Comparison of ENCODE assay signal across 9 cellular contexts in genomic region chr17:75036643-75037268, GRCh38. TPM values are rescaled to one million over a fixed set of nuclear protein-coding genes. Genes with fewer than 3 reads are reported as not detected.
DNase-seq lines count a peak whose midpoint lies in the region; ATAC-seq and TF ChIP-seq lines count a peak whose summit lies in the region.
"Had no signal": no experiment of that assay in that cellular context is flagged by ENCODE, and none has a peak within 500 bp of the region (broad histone marks: within the 10 kb centered on the region; RNA-seq: fewer than 3 reads in every experiment).

No MANE protein-coding gene starts in this region.

- no peaks in the 10 kb centered on the region for H3K27me3 ChIP-seq in GM23248 (replicated peaks; ENCODE audit: insufficient read depth)

- peaks cover 60% of the 10 kb centered on the region for H3K4me1 Mint-ChIP-seq in activated naive CD8-positive, alpha-beta T cell treated with anti-CD3 and anti-CD28 coated beads, Interleukin-2, amount 50 U/mL, for 24 hours

- in situ Hi-C loops in GM23248 (cut with MboI) (no loop called here), GM13977 (cut with MboI; ENCODE audit: low pct_unique_long_range_greater_than_20kb, low sequenced_read_pairs, unreplicated experiment) (no loop called here)

- H2AFZ ChIP-seq in GM23248, result peak overlapping the region; percentile 59

- peak overlapping the region; percentile 91 for H3K27ac ChIP-seq in GM23248
- H3K27ac ChIP-seq: HL-60 had no signal

- peaks cover 20% of the 10 kb centered on the region for H3K4me1 ChIP-seq in GM23248 (ENCODE audit: insufficient read depth)

- no peaks in the 10 kb centered on the region for H3K9me3 ChIP-seq in GM23248 (ENCODE audit: low read depth)

- 54 to 56% methylated on average over 27 of the region's 27 CpGs for WGBS in GM23248 (ENCODE audit: low coverage in 1 of 2, low lambda C conversion rate in 2 of 2, missing lambda C conversion rate in 2 of 2), 2 experiments

- H3K4me3 Mint-ChIP-seq in activated naive CD8-positive, alpha-beta T cell treated with anti-CD3 and anti-CD28 coated beads, Interleukin-2, amount 50 U/mL, for 24 hours, result peak overlapping the region; percentile 68

- DNase-seq in GM23248, result peak; percentile 97
- DNase-seq in SW480 (ENCODE audit: low spot score), result peak; percentile 98
- peak; percentile 71 for DNase-seq in activated naive CD8-positive, alpha-beta T cell treated with anti-CD3 and anti-CD28 coated beads, Interleukin-2, amount 50 U/mL, for 24 hours
- peak; percentile 63 for DNase-seq in inferior parietal cortex (ENCODE audit: extremely low spot score)
- DNase-seq in stimulated activated CD4-positive, alpha-beta T cell treated with anti-CD3 and anti-CD28 coated beads, Interleukin-2, amount 100 ng/mL, for 24 hours, result peak; percentile 73 to 80
- DNase-seq in GM13977 (ENCODE audit: low spot score), result no peak

- no peaks in the 10 kb centered on the region for H3K9me2 ChIP-seq in GM23248 (ENCODE audit: insufficient read depth)

- peak overlapping the region; percentile 85 for H3K27ac Mint-ChIP-seq in activated naive CD8-positive, alpha-beta T cell treated with anti-CD3 and anti-CD28 coated beads, Interleukin-2, amount 50 U/mL, for 24 hours

- 0 out of 2 replicates have a peak, but pooled peaks cover 3% of the 10 kb centered on the region for H3K79me2 ChIP-seq in GM23248 (ENCODE audit: insufficient read depth)

- H3K9ac ChIP-seq in GM23248, result peak overlapping the region; percentile 65

- ATAC-seq in activated naive CD8-positive, alpha-beta T cell treated with anti-CD3 and anti-CD28 coated beads, Interleukin-2, amount 50 U/mL, for 24 hours, result peak; percentile 52
- no peak for ATAC-seq in HG02884 (IDR thresholded peaks at IDR 0.05; ENCODE audit: unreplicated experiment)
- ATAC-seq in GM18867 (IDR thresholded peaks at IDR 0.05; ENCODE audit: unreplicated experiment), result no peak

- H3K27me3 Mint-ChIP-seq in activated naive CD8-positive, alpha-beta T cell treated with anti-CD3 and anti-CD28 coated beads, Interleukin-2, amount 50 U/mL, for 24 hours, result peaks cover 4% of the 10 kb centered on the region

- no peak for TF ChIP-seq CTCF in GM13977 (IDR thresholded peaks at IDR 0.05; ENCODE audit: extremely low read depth, insufficient read depth, missing control alignments)

- H3K36me3 Mint-ChIP-seq in activated naive CD8-positive, alpha-beta T cell treated with anti-CD3 and anti-CD28 coated beads, Interleukin-2, amount 50 U/mL, for 24 hours (ENCODE audit: low read depth), result peaks cover 18% of the 10 kb centered on the region

- peaks cover 43% of the 10 kb centered on the region for H3F3A ChIP-seq in GM23248 (ENCODE audit: insufficient read depth)

- 0 out of 2 replicates have a peak overlapping the region, but pooled peaks have one; percentile 13 for H3K4me3 ChIP-seq in GM23248

- H3K4me2 ChIP-seq in GM23248 (ENCODE audit: unreplicated experiment), result peak overlapping the region; percentile 75

- H3K36me3 ChIP-seq in GM23248 (ENCODE audit: low read depth), result peaks cover 24% of the 10 kb centered on the region

- H3K9me3 Mint-ChIP-seq in activated naive CD8-positive, alpha-beta T cell treated with anti-CD3 and anti-CD28 coated beads, Interleukin-2, amount 50 U/mL, for 24 hours, result no peaks in the 10 kb centered on the region

- no peaks in the 10 kb centered on the region for H4K20me1 ChIP-seq in GM23248 (ENCODE audit: insufficient read depth)

RNA-seq across cellular contexts. Expression of gene ATP5PD, which starts 10.0 kb away (rescaled TPM):
- 215 and 287 TPM in 2 replicates for total RNA-seq in GM23248 (2014; rRNA removed; shearing (Covaris generic))
- 511 and 522 TPM in 2 replicates for polyA plus RNA-seq in GM23248 (2016; fragmentation: Nextera tagmentation; extraction: Ambion mirVana)

RNA-seq across cellular contexts. Expression of gene KCTD2, which starts 10.3 kb away (rescaled TPM):
- 19.9 and 25.5 TPM in 2 replicates for total RNA-seq in GM23248 (2014; rRNA removed; shearing (Covaris generic))
- 6.5 and 7.7 TPM in 2 replicates for polyA plus RNA-seq in GM23248 (2016; fragmentation: Nextera tagmentation; extraction: Ambion mirVana)

RNA-seq across cellular contexts. Expression of gene MRPL58, which starts 24.3 kb away (rescaled TPM):
- total RNA-seq in GM23248 (2014; rRNA removed; shearing (Covaris generic)), result 35.6 and 52.4 TPM in 2 replicates
- 41.5 TPM in 2 replicates for polyA plus RNA-seq in GM23248 (2016; fragmentation: Nextera tagmentation; extraction: Ambion mirVana)

RNA-seq across cellular contexts. Expression of gene CDR2L, which starts 49.3 kb away (rescaled TPM):
- 23.9 and 31.4 TPM in 2 replicates for total RNA-seq in GM23248 (2014; rRNA removed; shearing (Covaris generic))
- 18.0 and 18.4 TPM in 2 replicates for polyA plus RNA-seq in GM23248 (2016; fragmentation: Nextera tagmentation; extraction: Ambion mirVana)

RNA-seq across cellular contexts. Expression of gene SLC16A5, which starts 51.0 kb away (rescaled TPM):
- 10.6 and 11.1 TPM in 2 replicates for total RNA-seq in GM23248 (2014; rRNA removed; shearing (Covaris generic))
- 4.8 and 5.4 TPM in 2 replicates for polyA plus RNA-seq in GM23248 (2016; fragmentation: Nextera tagmentation; extraction: Ambion mirVana)
